8 cellular contexts compared by ENCODE assay signal in the genomic region with DNA sequence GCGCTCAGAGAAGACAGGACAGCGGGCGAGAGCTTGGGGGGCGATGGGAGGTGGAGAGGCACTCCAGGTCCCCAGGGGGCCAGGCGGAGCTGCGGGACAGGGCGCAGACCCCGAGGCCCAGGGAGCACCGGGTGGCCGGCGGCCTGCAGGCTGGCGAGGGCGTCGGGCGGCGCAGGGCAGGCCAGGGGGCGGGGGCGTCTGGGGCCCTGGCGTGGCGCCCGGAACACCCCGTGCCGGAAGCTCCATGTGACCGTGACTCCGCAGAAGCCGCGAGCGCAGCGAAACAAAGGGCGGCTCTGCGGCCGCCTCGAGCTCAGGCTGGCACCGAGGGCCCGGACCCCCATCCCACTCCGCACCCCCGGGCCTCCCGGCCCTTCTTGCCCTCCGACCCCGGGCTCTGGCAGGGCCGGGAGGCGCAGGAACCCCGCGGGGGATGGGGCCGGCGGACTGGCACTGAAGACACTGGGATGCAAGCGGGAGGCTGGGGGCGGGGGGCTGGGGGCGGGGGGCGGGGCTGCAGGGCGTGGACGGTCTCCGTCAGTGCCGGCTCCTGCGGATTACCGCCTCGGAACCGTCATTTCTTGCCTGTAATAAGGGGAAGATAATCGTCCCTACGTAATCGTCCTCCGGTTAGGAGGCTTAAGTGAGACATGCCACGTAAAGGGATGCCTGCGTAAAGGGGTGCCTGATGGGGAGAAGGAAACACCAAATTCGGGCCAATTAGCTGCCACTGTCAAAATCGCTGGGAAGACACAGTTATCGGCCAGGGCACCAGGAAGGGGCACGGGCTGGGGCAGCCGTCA. TPM values are rescaled to one million over a fixed set of nuclear protein-coding genes. Genes with fewer than 3 reads are reported as not detected.
DNase-seq lines count a peak whose midpoint lies in the region; ATAC-seq and TF ChIP-seq lines count a peak whose summit lies in the region.

No MANE protein-coding gene starts in this region.

- intact Hi-C loops in mucosa of descending colon (cut with DNase I, micrococcal nuclease): loop anchor here in 1 of 2 donors (5.0 kb wide), 1 partner anchor 100 kb away; a partner anchor contains a TSS

- ATAC-seq in GM19023 (IDR thresholded peaks at IDR 0.05; ENCODE audit: unreplicated experiment) (peak; percentile 87), HG03159 (IDR thresholded peaks at IDR 0.05; ENCODE audit: unreplicated experiment) (peak; percentile 74), mucosa of descending colon (peak; percentile 83)

- peaks cover 20% of the 10 kb centered on the region for H3K4me1 ChIP-seq in mucosa of descending colon (ENCODE audit: low read depth)

- TF ChIP-seq CTCF in mucosa of descending colon (IDR thresholded peaks at IDR 0.05): no peak

- peak; percentile 88 for DNase-seq in AG20443 (ENCODE audit: low spot score)
- peak; percentile 80 for DNase-seq in NCI-H82 treated with DMSO at 0.1 percent for 48 hours (lab: John Stamatoyannopoulos, UW; ENCODE audit: unreplicated experiment)
- DNase-seq in activated CD8-positive, alpha-beta memory T cell treated with anti-CD3 and anti-CD28 coated beads, Interleukin-2, amount 50 U/mL, for 4 hours: peak; percentile 64
- DNase-seq in epidermal melanocyte (ENCODE audit: insufficient read length, low spot score): peak; percentile 93
- peak; percentile 81 to 92 (median 87) for DNase-seq in mucosa of descending colon
- peak; percentile 40 to 44 for DNase-seq in stimulated activated CD8-positive, alpha-beta memory T cell treated with anti-CD3 and anti-CD28 coated beads, Interleukin-4, amount 100 ng/mL, for 1 hour (ENCODE audit: low read depth in 2 of 2, low spot score in 1 of 2)

- no peaks in the 10 kb centered on the region for H3K36me3 ChIP-seq in mucosa of descending colon (ENCODE audit: low read depth)

- H3K4me3 ChIP-seq in mucosa of descending colon: no peak overlapping the region

- H3K9me3 ChIP-seq in mucosa of descending colon: no peaks in the 10 kb centered on the region

RNA-seq across cellular contexts. Expression of a gene that starts 19.2 kb away (rescaled TPM):
- total RNA-seq in mucosa of descending colon: 10 to 100 TPM in 1 of 3 donors, 1 to 10 TPM in 2; 6.7 to 13.1 (median 8.6) TPM

RNA-seq across cellular contexts. Expression of a gene that starts 27.5 kb away (rescaled TPM):
- 100 to 1,000 TPM in 1 of 3 donors, 10 to 100 TPM in 2; 46.3 to 103 (median 71.2) TPM for total RNA-seq in mucosa of descending colon

Comparison
In these comparisons a context has a peak if more than half of its experiments do, and no peak if none do; other contexts are left out.
1. DNase-seq: peak in every context shown above with its lines; median percentile 93 in epidermal melanocyte; 88 in AG20443; 87 in mucosa of descending colon; 80 in NCI-H82 treated with DMSO at 0.1 percent for 48 hours; 64 in activated CD8-positive, alpha-beta memory T cell treated with anti-CD3 and anti-CD28 coated beads, Interleukin-2, amount 50 U/mL, for 4 hours; 42 in stimulated activated CD8-positive, alpha-beta memory T cell treated with anti-CD3 and anti-CD28 coated beads, Interleukin-4, amount 100 ng/mL, for 1 hour.